Comparison of ENCODE assay signal across 17 cellular contexts in genomic region chr18:34031810-34032209, GRCh38.
DNase-seq lines count a peak whose midpoint lies in the region; ATAC-seq lines count a peak whose summit lies in the region.
"Had no signal": no experiment of that assay in that cellular context is flagged by ENCODE, and none has a peak within 500 bp of the region (broad histone marks: within the 10 kb centered on the region; RNA-seq: fewer than 3 reads in every experiment).

No MANE protein-coding gene starts in this region.

- peak; percentile 55 for ATAC-seq in HG02798 (IDR thresholded peaks at IDR 0.05; ENCODE audit: poor library complexity, unreplicated experiment)
- no peak for ATAC-seq in GM21825 (IDR thresholded peaks at IDR 0.05; ENCODE audit: unreplicated experiment)
- no peak for ATAC-seq in HG02885 (IDR thresholded peaks at IDR 0.05; ENCODE audit: poor library complexity, unreplicated experiment)
- ATAC-seq: activated CD8-positive, alpha-beta memory T cell treated with anti-CD3 and anti-CD28 coated beads, Interleukin-2, amount 10 ng/mL, durations not matched to agents 7 days and 5 days; stimulated activated memory B cell treated with anti-CD40 and anti-IgM and Interleukin-4, amounts not matched to agents 10 μg/mL and 1 μg/mL and 100 μg/mL, for 72 hours had no signal

- peak; percentile 40 for DNase-seq in DMS 273 (lab: John Stamatoyannopoulos, UW; ENCODE audit: unreplicated experiment)
- no peak for DNase-seq in DMS 273 treated with DMSO at 0.1 percent for 48 hours (lab: John Stamatoyannopoulos, UW)
- peak; percentile 35 for DNase-seq in RPMI8226
- peak; percentile 39 for DNase-seq in iPS-NIHi7 (ENCODE audit: extremely low spot score)
- DNase-seq in COR-L47 (lab: John Stamatoyannopoulos, UW): no peak
- DNase-seq: activated CD8-positive, alpha-beta memory T cell treated with anti-CD3 and anti-CD28 coated beads, Interleukin-2, amount 10 ng/mL, durations not matched to agents 7 days and 5 days; activated effector memory CD4-positive, alpha-beta T cell treated with Interleukin-2 at 50 U/mL for 16 hours; foreskin fibroblast; hippocampal formation; midbrain; NCI-H187; SHP77 treated with DMSO at 0.1 percent for 48 hours; thyroid gland had no signal

Comparison
In these comparisons a context has a peak if more than half of its experiments do, and no peak if none do; other contexts are left out.
1. DNase-seq: peak in DMS 273 (single experiment), RPMI8226 (single experiment) and iPS-NIHi7 (single experiment); none in DMS 273 treated with DMSO at 0.1 percent for 48 hours (single experiment) and COR-L47 (single experiment).